25 cellular contexts compared by ENCODE assay signal in genomic region chr17:44146375-44147346, GRCh38. TPM values are rescaled to one million over a fixed set of nuclear protein-coding genes. Genes with fewer than 3 reads are reported as not detected.
DNase-seq lines count a peak whose midpoint lies in the region; ATAC-seq and TF ChIP-seq lines count a peak whose summit lies in the region.
"Had no signal": no experiment of that assay in that cellular context is flagged by ENCODE, and none has a peak within 500 bp of the region (broad histone marks: within the 10 kb centered on the region; RNA-seq: fewer than 3 reads in every experiment).

No MANE protein-coding gene starts in this region.

- no peak for TF ChIP-seq POLR2A in lower leg skin (IDR thresholded peaks at IDR 0.05)
- TF ChIP-seq POLR2A in adrenal gland (IDR thresholded peaks at IDR 0.05) = no peak

- WGBS in heart right ventricle, 2 donors = 15 to 38% methylated on average over 2 of the region's 2 CpGs
- 52 to 58% methylated on average over 2 of the region's 2 CpGs for WGBS in lower leg skin, 2 donors
- 47 to 69% (median 53%) methylated on average over 2 of the region's 2 CpGs for WGBS in adrenal gland, 4 donors

- H3K27me3 ChIP-seq in heart right ventricle (no peaks in the 10 kb centered on the region), adrenal gland (no peaks in the 10 kb centered on the region)
- H3K27me3 ChIP-seq: brain microvascular endothelial cell, pancreas, thyroid gland had no signal

- intact Hi-C loops in heart right ventricle (cut with DNase I) = no loop called here
- intact Hi-C loops in lower leg skin (cut with DNase I; ENCODE audit: low total_unique reads) = no loop called here
- intact Hi-C loops in adrenal gland (cut with DNase I) = no loop called here

- peaks cover 7% of the 10 kb centered on the region for H3K4me1 Mint-ChIP-seq in neural crest cell

- peak overlapping the region; percentile 63 for H3K4me3 Mint-ChIP-seq in neural crest cell
- H3K4me3 Mint-ChIP-seq: activated naive CD8-positive, alpha-beta T cell treated with anti-CD3 and anti-CD28 coated beads for 36 hours; activated T-helper 1 cell treated with anti-CD3 and anti-CD28 coated beads, Interleukin-12 subunit alpha, Interleukin-12 subunit beta, Interleukin-2, Interleukin-4 antibody, amounts not matched to agents 30 ng/mL and 10 ng/mL and 1 ng/mL, durations not matched to agents 14 hours and 24 hours and 36 hours; CD4-positive, alpha-beta T cell had no signal

- H3K4me3 ChIP-seq in HEK293 (ENCODE audit: low read depth, low read length) (no peak overlapping the region), heart right ventricle (no peak overlapping the region), lower leg skin (ENCODE audit: low read depth, poor library complexity, severe bottlenecking) (no peak overlapping the region), adrenal gland (no peak overlapping the region), foreskin fibroblast (ENCODE audit: low read depth in 1 of 2, low read length in 2 of 2) (no peak overlapping the region)
- H3K4me3 ChIP-seq: coronary artery, pancreas, thyroid gland had no signal

- no peaks in the 10 kb centered on the region for H3K9me3 ChIP-seq in HEK293 (ENCODE audit: control insufficient read depth, insufficient read depth, low read depth, low read length)
- no peaks in the 10 kb centered on the region for H3K9me3 ChIP-seq in heart right ventricle
- H3K9me3 ChIP-seq in adrenal gland (replicated peaks in 1 of 3) = no peaks in the 10 kb centered on the region
- H3K9me3 ChIP-seq: pancreas, thyroid gland had no signal

- H3K36me3 Mint-ChIP-seq in neural crest cell (ENCODE audit: low read depth) = no peaks in the 10 kb centered on the region

- H3K4me1 ChIP-seq in HEK293 (ENCODE audit: control insufficient read depth, insufficient read depth, low read length) (peaks cover 3% of the 10 kb centered on the region; the same call in 1 of the 2 replicates), heart right ventricle (peaks cover 0 to 55% (median 19%) of the 10 kb centered on the region in 9 donors), adrenal gland (replicated peaks in 1 of 2) (peaks cover 4 to 5% of the 10 kb centered on the region in 2 donors)

- no peaks in the 10 kb centered on the region for H3K27me3 Mint-ChIP-seq in neural crest cell (ENCODE audit: low read depth)
- H3K27me3 Mint-ChIP-seq: CD4-positive, alpha-beta T cell had no signal

- CTCF ChIA-PET in HEK293 (lab: Yijun Ruan, JAX) = interaction anchor here (0.6 to 4.1 kb wide), 8 partner anchors 19 to 377 kb away, joined by 3 to 20 read pairs (median 4); partner anchors contain the start of gene ASB16

- H3K9me3 Mint-ChIP-seq in neural crest cell = no peaks in the 10 kb centered on the region
- H3K9me3 Mint-ChIP-seq: activated naive CD8-positive, alpha-beta T cell treated with anti-CD3 and anti-CD28 coated beads for 36 hours; activated T-helper 1 cell treated with anti-CD3 and anti-CD28 coated beads, Interleukin-12 subunit alpha, Interleukin-12 subunit beta, Interleukin-2, Interleukin-4 antibody, amounts not matched to agents 30 ng/mL and 10 ng/mL and 1 ng/mL, durations not matched to agents 14 hours and 24 hours and 36 hours; CD4-positive, alpha-beta T cell had no signal

- DNase-seq in RPMI8226 (peak; percentile 1), heart right ventricle (peak in 1 of 2 donors; percentile 34), neural crest cell (ENCODE audit: low read depth, low spot score) (no peak), lower leg skin (ENCODE audit: low spot score in 2 of 2) (no peak), adrenal gland (no peak), DMS 273 (lab: John Stamatoyannopoulos, UW; ENCODE audit: unreplicated experiment) (no peak), foreskin fibroblast (no peak)
- DNase-seq: activated CD4-positive, CD25-positive, alpha-beta regulatory T cell treated with anti-CD3 and anti-CD28 coated beads, Interleukin-2, amount 50 U/mL, for 72 hours; activated naive CD8-positive, alpha-beta T cell treated with anti-CD3 and anti-CD28 coated beads for 36 hours; brain microvascular endothelial cell; CD4-positive, alpha-beta T cell; GDM1; mammary epithelial cell; NCI-H1105 treated with DMSO at 0.1 percent for 48 hours; NCI-H2107; NCI-H510A; pancreas; stimulated activated CD4-positive, alpha-beta T cell treated with anti-CD3 and anti-CD28 coated beads, Interleukin-2, amount 100 ng/mL, for 24 hours; stimulated activated naive CD4-positive, alpha-beta T cell; thyroid gland had no signal

- H3K27ac ChIP-seq in HEK293 (ENCODE audit: extremely low read depth, low read depth, low read length) = no peak overlapping the region
- peak overlapping the region; percentile 32 to 86 (median 78) for H3K27ac ChIP-seq in heart right ventricle
- H3K27ac ChIP-seq in adrenal gland = peak overlapping the region in 1 of 5 donors; percentile 14
- H3K27ac ChIP-seq: brain microvascular endothelial cell, coronary artery, KMS-11, pancreas, thyroid gland had no signal

- POLR2A ChIA-PET in HEK293 (lab: Yijun Ruan, JAX) = interaction anchor here (0.5 to 3.2 kb wide), 9 partner anchors 21 to 482 kb away, joined by 3 to 14 read pairs (median 4); partner anchors contain the start of genes HDAC5 and TMUB2

- TF ChIP-seq CTCF in HEK293 (tag by site-specific recombination; IDR thresholded peaks at IDR 0.05) = no peak
- no peak for TF ChIP-seq CTCF in heart right ventricle (IDR thresholded peaks at IDR 0.05)
- TF ChIP-seq CTCF in neural crest cell (conservative IDR thresholded peaks at IDR 0.05) = no peak
- TF ChIP-seq CTCF in lower leg skin (IDR thresholded peaks at IDR 0.05) = no peak
- no peak for TF ChIP-seq CTCF in adrenal gland (IDR thresholded peaks at IDR 0.05)
- TF ChIP-seq CTCF in foreskin fibroblast (IDR thresholded peaks at IDR 0.05; ENCODE audit: low read depth, low read length) = no peak

- H3K36me3 ChIP-seq in HEK293 (ENCODE audit: control insufficient read depth in 2 of 2, insufficient read depth in 1 of 2, low read length in 2 of 2) (peaks cover 55 to 61% of the 10 kb centered on the region in 2 experiments), heart right ventricle (no peaks in the 10 kb centered on the region), adrenal gland (replicated peaks in 1 of 2) (no peaks in the 10 kb centered on the region)
- H3K36me3 ChIP-seq: brain microvascular endothelial cell, pancreas, thyroid gland had no signal

- no peak overlapping the region for H3K27ac Mint-ChIP-seq in neural crest cell (ENCODE audit: unreplicated experiment)
- H3K27ac Mint-ChIP-seq: activated naive CD8-positive, alpha-beta T cell treated with anti-CD3 and anti-CD28 coated beads for 36 hours; activated T-helper 1 cell treated with anti-CD3 and anti-CD28 coated beads, Interleukin-12 subunit alpha, Interleukin-12 subunit beta, Interleukin-2, Interleukin-4 antibody, amounts not matched to agents 30 ng/mL and 10 ng/mL and 1 ng/mL, durations not matched to agents 14 hours and 24 hours and 36 hours; CD4-positive, alpha-beta T cell had no signal

- peak; percentile 47 to 84 (median 78) for ATAC-seq in heart right ventricle
- ATAC-seq: pancreas had no signal

TF ChIP-seq in HEK293, 187 proteins besides CTCF, POLR2A, EP300 and RAD21 (continues in another document):
- TF ChIP-seq ZNF366 (tag by site-specific recombination; conservative IDR thresholded peaks at IDR 0.05) = peak; percentile 36
- TF ChIP-seq, protein P1, sequence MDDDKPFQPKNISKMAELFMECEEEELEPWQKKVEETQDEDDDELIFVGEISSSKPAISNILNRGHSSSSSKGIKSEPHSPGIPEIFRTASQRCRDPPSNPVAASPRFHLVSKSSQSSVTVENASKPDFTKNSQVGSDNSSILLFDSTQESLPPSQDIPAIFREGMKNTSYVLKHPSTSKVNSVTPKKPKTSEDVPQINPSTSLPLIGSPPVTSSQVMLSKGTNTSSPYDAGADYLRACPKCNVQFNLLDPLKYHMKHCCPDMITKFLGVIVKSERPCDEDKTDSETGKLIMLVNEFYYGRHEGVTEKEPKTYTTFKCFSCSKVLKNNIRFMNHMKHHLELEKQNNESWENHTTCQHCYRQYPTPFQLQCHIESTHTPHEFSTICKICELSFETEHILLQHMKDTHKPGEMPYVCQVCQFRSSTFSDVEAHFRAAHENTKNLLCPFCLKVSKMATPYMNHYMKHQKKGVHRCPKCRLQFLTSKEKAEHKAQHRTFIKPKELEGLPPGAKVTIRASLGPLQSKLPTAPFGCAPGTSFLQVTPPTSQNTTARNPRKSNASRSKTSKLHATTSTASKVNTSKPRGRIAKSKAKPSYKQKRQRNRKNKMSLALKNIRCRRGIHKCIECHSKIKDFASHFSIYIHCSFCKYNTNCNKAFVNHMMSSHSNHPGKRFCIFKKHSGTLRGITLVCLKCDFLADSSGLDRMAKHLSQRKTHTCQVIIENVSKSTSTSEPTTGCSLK (tag by site-specific recombination; IDR thresholded peaks at IDR 0.05) = no peak

RNA-seq across cellular contexts. Expression of gene HROB, which starts 4.9 kb away (rescaled TPM):
- total RNA-seq in heart right ventricle (1 to 10 TPM in 4 of 10 donors, under 1 TPM in 6; 0.49 to 1.9 (median 0.74) TPM), neural crest cell (22.1 and 23.3 TPM in 2 replicates), lower leg skin (1 to 10 TPM in 3 of 4 donors, under 1 TPM in 1; 0.97 to 4.3 (median 1.5) TPM), adrenal gland (1 to 10 TPM in 2 of 8 donors, under 1 TPM in 5, not detected in 1; 0.49 to 2.6 (median 0.83) TPM)
- polyA plus RNA-seq in heart right ventricle (under 1 TPM; 0.28 to 0.37 TPM), adrenal gland (1 to 10 TPM in 2 of 3 donors, under 1 TPM in 1; 0.42 to 2.6 (median 1.5) TPM)

RNA-seq across cellular contexts. Expression of gene HDAC5, which starts 23.2 kb away (rescaled TPM):
- total RNA-seq in heart right ventricle (10 to 100 TPM; 55.2 to 85.4 (median 68.3) TPM), neural crest cell (27.1 and 27.2 TPM in 2 replicates), lower leg skin (100 to 1,000 TPM; 179 to 208 (median 190) TPM), adrenal gland (100 to 1,000 TPM in 3 of 8 donors, 10 to 100 TPM in 5; 15.1 to 144 (median 73.0) TPM)
- polyA plus RNA-seq in heart right ventricle (10 to 100 TPM; 56.3 to 63.7 TPM), adrenal gland (100 to 1,000 TPM in 1 of 3 donors, 10 to 100 TPM in 1, 1 to 10 TPM in 1; 4.8 to 102 (median 83.0) TPM)

RNA-seq across cellular contexts. Expression of gene ASB16, which starts 23.8 kb away (rescaled TPM):
- total RNA-seq in heart right ventricle (10 to 100 TPM; 12.4 to 16.4 (median 13.6) TPM), neural crest cell (0.25 and 0.26 TPM in 2 replicates), lower leg skin (1 to 10 TPM in 1 of 4 donors, not detected in 3; 1.1 TPM), adrenal gland (under 1 TPM in 6 of 8 donors, not detected in 2; 0.22 to 0.83 (median 0.45) TPM)
- polyA plus RNA-seq in heart right ventricle (1 to 10 TPM in 1 of 2 donors, under 1 TPM in 1; 0.64 to 6.5 TPM), adrenal gland (under 1 TPM; 0.13 to 0.48 (median 0.16) TPM)
- total RNA-seq: activated naive CD8-positive, alpha-beta T cell treated with anti-CD3 and anti-CD28 coated beads for 36 hours; H4; mammary epithelial cell had no signal
- polyA plus RNA-seq: mammary epithelial cell had no signal

RNA-seq across cellular contexts. Expression of gene TMUB2, which starts 40.1 kb away (rescaled TPM):
- total RNA-seq in heart right ventricle = 10 to 100 TPM; 16.3 to 28.3 (median 19.6) TPM
- 10 to 100 TPM; 27.8 to 37.2 TPM for polyA plus RNA-seq in heart right ventricle
- 33.5 and 33.7 TPM in 2 replicates for total RNA-seq in neural crest cell
- total RNA-seq in lower leg skin = 10 to 100 TPM; 23.4 to 44.5 (median 34.8) TPM
- total RNA-seq in adrenal gland = 10 to 100 TPM; 21.8 to 48.6 (median 40.3) TPM
- polyA plus RNA-seq in adrenal gland = 10 to 100 TPM; 22.8 to 89.3 (median 79.1) TPM

RNA-seq across cellular contexts. Expression of gene ATXN7L3, which starts 53.0 kb away (rescaled TPM):
- total RNA-seq in heart right ventricle (10 to 100 TPM; 23.7 to 40.6 (median 32.4) TPM), neural crest cell (115 and 119 TPM in 2 replicates), lower leg skin (10 to 100 TPM; 62.4 to 77.9 (median 67.8) TPM), adrenal gland (10 to 100 TPM; 21.3 to 61.4 (median 49.7) TPM)
- polyA plus RNA-seq in heart right ventricle (10 to 100 TPM; 29.0 to 29.8 TPM), adrenal gland (10 to 100 TPM; 19.6 to 81.4 (median 47.1) TPM)

Comparison
In these comparisons a context has a peak if more than half of its experiments do, and no peak if none do; other contexts are left out.
1. RNA of gene ASB16, which starts 23.8 kb away (total RNA-seq): 12.4 to 16.4 TPM in heart right ventricle; 0.22 to 0.83 TPM in adrenal gland, 0.25 to 0.26 TPM in neural crest cell and 1.1 TPM in lower leg skin; every median in the first group is over 4 times any median in the second.